ENCODE assay signal across 8 cellular contexts in genomic region chr14:29927596-29928341, GRCh38. TPM values are rescaled to one million over a fixed set of nuclear protein-coding genes. Genes with fewer than 3 reads are reported as not detected.
DNase-seq lines count a peak whose midpoint lies in the region; ATAC-seq and TF ChIP-seq lines count a peak whose summit lies in the region.

TSS of gene PRKD1 (minus strand) at chr14:29927847.

- H3K9me3 Mint-ChIP-seq in activated T-cell treated with anti-CD3 and anti-CD28 coated beads, Interleukin-2, amount 50 U/mL, for 4 hours: no peaks in the 10 kb centered on the region
- H3K9me3 Mint-ChIP-seq in stimulated activated naive CD8-positive, alpha-beta T cell treated with anti-CD3 and anti-CD28 coated beads, Interleukin-15, amount 100 ng/mL, for 72 hours: peaks cover 0 to 5% of the 10 kb centered on the region in 2 donors

- peaks cover 43% of the 10 kb centered on the region for H3K27me3 Mint-ChIP-seq in activated T-cell treated with anti-CD3 and anti-CD28 coated beads, Interleukin-2, amount 50 U/mL, for 4 hours (ENCODE audit: low read depth)
- peaks cover 56% of the 10 kb centered on the region for H3K27me3 Mint-ChIP-seq in stimulated activated naive CD8-positive, alpha-beta T cell treated with anti-CD3 and anti-CD28 coated beads, Interleukin-15, amount 100 ng/mL, for 72 hours

- peaks cover 0 to 3% (median 0%) of the 10 kb centered on the region in 4 donors for H3K27me3 ChIP-seq in liver (ENCODE audit: control insufficient read depth in 4 of 4, insufficient read depth in 4 of 4, low read length in 3 of 4)

- no peaks in the 10 kb centered on the region for H3K36me3 ChIP-seq in liver (ENCODE audit: control insufficient read depth in 4 of 4, insufficient read depth in 3 of 4, low read depth in 1 of 4, low read length in 3 of 4)

- peaks cover 5 to 18% (median 8%) of the 10 kb centered on the region in 4 donors for H3K4me1 ChIP-seq in liver (ENCODE audit: control insufficient read depth in 4 of 4, insufficient read depth in 4 of 4, low read length in 3 of 4)

- no peak for DNase-seq in activated T-cell treated with anti-CD3 and anti-CD28 coated beads, Interleukin-2, amount 50 U/mL, for 4 hours
- no peak for DNase-seq in activated T-cell treated with anti-CD3 and anti-CD28 coated beads, Interleukin-2, amount 50 U/mL, for 1 hour
- DNase-seq in RPMI7951 (ENCODE audit: low read depth) (peak; percentile 59), ecto neural progenitor cell (ENCODE audit: low spot score) (peak; percentile 84), CD1c-positive myeloid dendritic cell (ENCODE audit: extremely low spot score) (no peak)
- no peak for DNase-seq in stimulated activated naive CD8-positive, alpha-beta T cell treated with anti-CD3 and anti-CD28 coated beads, Interleukin-15, amount 100 ng/mL, for 72 hours

- 2% methylated on average over 75 of the region's 75 CpGs for WGBS in liver

- H3K4me1 Mint-ChIP-seq in activated T-cell treated with anti-CD3 and anti-CD28 coated beads, Interleukin-2, amount 50 U/mL, for 4 hours (ENCODE audit: low read depth): peaks cover 4% of the 10 kb centered on the region
- peaks cover 9% of the 10 kb centered on the region for H3K4me1 Mint-ChIP-seq in stimulated activated naive CD8-positive, alpha-beta T cell treated with anti-CD3 and anti-CD28 coated beads, Interleukin-15, amount 100 ng/mL, for 72 hours

- H3K9me3 ChIP-seq in liver (ENCODE audit: control insufficient read depth in 4 of 4, low read length in 3 of 4): no peaks in the 10 kb centered on the region

- H3K4me3 Mint-ChIP-seq in activated T-cell treated with anti-CD3 and anti-CD28 coated beads, Interleukin-2, amount 50 U/mL, for 4 hours: peak within 1 kb of the TSS; percentile 69
- H3K4me3 Mint-ChIP-seq in stimulated activated naive CD8-positive, alpha-beta T cell treated with anti-CD3 and anti-CD28 coated beads, Interleukin-15, amount 100 ng/mL, for 72 hours: peak within 1 kb of the TSS; percentile 75 to 84

- no peak within 1 kb of the TSS for H3K27ac Mint-ChIP-seq in stimulated activated naive CD8-positive, alpha-beta T cell treated with anti-CD3 and anti-CD28 coated beads, Interleukin-15, amount 100 ng/mL, for 72 hours

- peak; percentile 41 to 46 for ATAC-seq in activated T-cell treated with anti-CD3 and anti-CD28 coated beads, Interleukin-2, amount 50 U/mL, for 4 hours
- ATAC-seq in HG02981 (IDR thresholded peaks at IDR 0.05; ENCODE audit: unreplicated experiment): peak; percentile 44
- ATAC-seq in stimulated activated naive CD8-positive, alpha-beta T cell treated with anti-CD3 and anti-CD28 coated beads, Interleukin-15, amount 100 ng/mL, for 72 hours: peak; percentile 53

- H3K36me3 Mint-ChIP-seq in activated T-cell treated with anti-CD3 and anti-CD28 coated beads, Interleukin-2, amount 50 U/mL, for 4 hours (ENCODE audit: insufficient read depth): no peaks in the 10 kb centered on the region

- TF ChIP-seq RAD21 in liver (IDR thresholded peaks at IDR 0.05): no peak

- H3K9ac ChIP-seq in liver (ENCODE audit: low read depth in 1 of 2, low read length in 2 of 2): no peak within 1 kb of the TSS

- no peak for TF ChIP-seq CTCF in liver (IDR thresholded peaks at IDR 0.05; ENCODE audit: low read depth, low read length, missing input control)

- peak within 1 kb of the TSS; percentile 19 to 31 for H3K27ac ChIP-seq in liver (ENCODE audit: low read depth in 1 of 2, low read length in 2 of 2)

- H3K4me3 ChIP-seq in liver (ENCODE audit: low read depth in 1 of 3, low read length in 3 of 3): peak within 1 kb of the TSS; percentile 74 to 94 (median 77)

TF ChIP-seq in liver, 16 proteins besides CTCF, POLR2A, EP300 and RAD21:
- no peak for TF ChIP-seq REST (IDR thresholded peaks at IDR 0.05)

RNA-seq across cellular contexts. Expression of gene PRKD1, which starts in this region (rescaled TPM):
- total RNA-seq in activated T-cell treated with anti-CD3 and anti-CD28 coated beads, Interleukin-2, amount 50 U/mL, for 4 hours: under 1 TPM in 1 of 3 donors, not detected in 2; 0.11 TPM
- total RNA-seq in RPMI7951 (2014; rRNA removed; shearing (Covaris generic)): 4.3 and 5.1 TPM in 2 replicates
- total RNA-seq in liver: 1 to 10 TPM; 1.1 to 5.0 TPM
- under 1 TPM; 0.85 to 0.90 TPM for polyA plus RNA-seq in liver

Comparison
In these comparisons a context has a peak if more than half of its experiments do, and no peak if none do; other contexts are left out.
1. Peak in ATAC-seq in activated T-cell treated with anti-CD3 and anti-CD28 coated beads, Interleukin-2, amount 50 U/mL, for 4 hours; RNA of the gene not detected or under 1 TPM.
2. DNase-seq: peak in RPMI7951 (single experiment) and ecto neural progenitor cell (single experiment); none in activated T-cell treated with anti-CD3 and anti-CD28 coated beads, Interleukin-2, amount 50 U/mL, for 4 hours (single experiment), activated T-cell treated with anti-CD3 and anti-CD28 coated beads, Interleukin-2, amount 50 U/mL, for 1 hour (single experiment), stimulated activated naive CD8-positive, alpha-beta T cell treated with anti-CD3 and anti-CD28 coated beads, Interleukin-15, amount 100 ng/mL, for 72 hours (0 of 2) and CD1c-positive myeloid dendritic cell (single experiment).
3. Peak in every context shown above with its lines, with median percentiles within 50 percentile points of each other: ATAC-seq.